16 cellular contexts compared by ENCODE assay signal in genomic region chr16:24820522-24820921, GRCh38. TPM values are rescaled to one million over a fixed set of nuclear protein-coding genes. Genes with fewer than 3 reads are reported as not detected.
DNase-seq lines count a peak whose midpoint lies in the region; TF ChIP-seq lines count a peak whose summit lies in the region.
"Had no signal": no experiment of that assay in that cellular context is flagged by ENCODE, and none has a peak within 500 bp of the region (broad histone marks: within the 10 kb centered on the region; RNA-seq: fewer than 3 reads in every experiment).

No MANE protein-coding gene starts in this region.

- no peaks in the 10 kb centered on the region for H3K27me3 Mint-ChIP-seq in T-helper 2 cell treated with Interferon-gamma antibody and Interleukin-4, amounts not matched to agents 5 μg/mL and 100 μg/mL, for 36 hours (ENCODE audit: low read depth)
- H3K27me3 Mint-ChIP-seq: activated CD4-positive, alpha-beta T cell treated with anti-CD3 and anti-CD28 coated beads, Interleukin-2, amount 10 ng/mL, durations not matched to agents 7 days and 5 days had no signal

- H3K27ac Mint-ChIP-seq in T-helper 2 cell treated with Interferon-gamma antibody and Interleukin-4, amounts not matched to agents 5 μg/mL and 100 μg/mL, for 36 hours, result no peak overlapping the region
- H3K27ac Mint-ChIP-seq: activated CD4-positive, alpha-beta T cell treated with anti-CD3 and anti-CD28 coated beads, Interleukin-2, amount 10 ng/mL, durations not matched to agents 7 days and 5 days had no signal

- intact Hi-C loops in dorsolateral prefrontal cortex (cut with DNase I) (loop anchor here in 1 of 2 donors (1.0 kb wide), 1 partner anchor 22 kb away; no protein-coding TSS in a partner anchor), testis (cut with DNase I; ENCODE audit: low total_unique reads) (no loop called here)

- no peaks in the 10 kb centered on the region for H3K4me1 ChIP-seq in mesodermal cell (ENCODE audit: control insufficient read depth, insufficient read depth, low read length, poor library complexity, severe bottlenecking)
- peaks cover 19% of the 10 kb centered on the region for H3K4me1 ChIP-seq in testis
- H3K4me1 ChIP-seq: HAP-1, SJSA1 had no signal

- no peak overlapping the region for H3K4me3 Mint-ChIP-seq in T-helper 2 cell treated with Interferon-gamma antibody and Interleukin-4, amounts not matched to agents 5 μg/mL and 100 μg/mL, for 36 hours
- H3K4me3 Mint-ChIP-seq: activated CD4-positive, alpha-beta T cell treated with anti-CD3 and anti-CD28 coated beads, Interleukin-2, amount 10 ng/mL, durations not matched to agents 7 days and 5 days had no signal

- H3K27me3 ChIP-seq in dorsolateral prefrontal cortex (no peaks in the 10 kb centered on the region), testis (no peaks in the 10 kb centered on the region)
- H3K27me3 ChIP-seq: SJSA1 had no signal

- TF ChIP-seq POLR2A in testis (IDR thresholded peaks at IDR 0.05), result no peak

- H3K27ac ChIP-seq in dorsolateral prefrontal cortex, result peak overlapping the region in 49 of 59 donors; percentile 1 to 74 (median 55)
- peak overlapping the region; percentile 29 for H3K27ac ChIP-seq in mesodermal cell (ENCODE audit: low read depth, low read length, severe bottlenecking)
- H3K27ac ChIP-seq in testis, result no peak overlapping the region
- H3K27ac ChIP-seq: SJSA1 had no signal

- peaks cover 46% of the 10 kb centered on the region for H3K36me3 Mint-ChIP-seq in T-helper 2 cell treated with Interferon-gamma antibody and Interleukin-4, amounts not matched to agents 5 μg/mL and 100 μg/mL, for 36 hours (ENCODE audit: low read depth)

- no peak for TF ChIP-seq CTCF in dorsolateral prefrontal cortex (IDR thresholded peaks at IDR 0.05 in 54 of 56, conservative IDR thresholded peaks at IDR 0.05 in 2 of 56; ENCODE audit: low read depth in 1 of 56, partially characterized antibody in 56 of 56)
- no peak for TF ChIP-seq CTCF in testis (IDR thresholded peaks at IDR 0.05)

- H3K4me1 Mint-ChIP-seq in T-helper 2 cell treated with Interferon-gamma antibody and Interleukin-4, amounts not matched to agents 5 μg/mL and 100 μg/mL, for 36 hours (ENCODE audit: low read depth), result no peaks in the 10 kb centered on the region
- H3K4me1 Mint-ChIP-seq: activated CD4-positive, alpha-beta T cell treated with anti-CD3 and anti-CD28 coated beads, Interleukin-2, amount 10 ng/mL, durations not matched to agents 7 days and 5 days had no signal

- peaks cover 92% of the 10 kb centered on the region for H3K36me3 ChIP-seq in mesodermal cell (ENCODE audit: control insufficient read depth, insufficient read depth, low read length)
- no peaks in the 10 kb centered on the region for H3K36me3 ChIP-seq in testis (ENCODE audit: low read depth, missing control alignments)

- H3K9me3 Mint-ChIP-seq in T-helper 2 cell treated with Interferon-gamma antibody and Interleukin-4, amounts not matched to agents 5 μg/mL and 100 μg/mL, for 36 hours, result no peaks in the 10 kb centered on the region
- H3K9me3 Mint-ChIP-seq: activated CD4-positive, alpha-beta T cell treated with anti-CD3 and anti-CD28 coated beads, Interleukin-2, amount 10 ng/mL, durations not matched to agents 7 days and 5 days had no signal

- peak; percentile 31 for DNase-seq in EL
- peak; percentile 21 for DNase-seq in KBM-7
- DNase-seq in dorsolateral prefrontal cortex, result no peak
- no peak for DNase-seq in SIG-M5 treated with dmso at 0.1 percent for 504 hours (lab: John Stamatoyannopoulos, UW; ENCODE audit: unreplicated experiment)
- DNase-seq in testis, result no peak
- DNase-seq in T-helper 2 cell treated with Interferon-gamma antibody and Interleukin-4, amounts not matched to agents 5 μg/mL and 100 μg/mL, for 36 hours (ENCODE audit: low spot score), result no peak
- DNase-seq: activated CD4-positive, alpha-beta T cell treated with anti-CD3 and anti-CD28 coated beads, Interleukin-2, amount 10 ng/mL, durations not matched to agents 7 days and 5 days; effector CD4-positive, alpha-beta T cell; islet precursor cell; midbrain; NCI-H2227 treated with DMSO at 0.1 percent for 48 hours; stimulated activated naive CD8-positive, alpha-beta T cell treated with anti-CD3 and anti-CD28 coated beads, Interleukin-15, Interleukin-2, amounts not matched to agents 100 U/mL and 50 U/mL, for 24 hours had no signal

- H3K4me3 ChIP-seq in dorsolateral prefrontal cortex (no peak overlapping the region), mesodermal cell (ENCODE audit: extremely low read depth, insufficient read depth, low read length, poor library complexity, severe bottlenecking) (no peak overlapping the region), testis (no peak overlapping the region)
- H3K4me3 ChIP-seq: HAP-1, SJSA1, smooth muscle cell had no signal

- H3K9me3 ChIP-seq in mesodermal cell (ENCODE audit: control insufficient read depth, low read length) (no peaks in the 10 kb centered on the region), testis (no peaks in the 10 kb centered on the region)
- H3K9me3 ChIP-seq: HAP-1, SJSA1 had no signal

- in situ Hi-C loops in KBM-7 (cut with MboI; ENCODE audit: low pct_unique_long_range_greater_than_20kb, low sequenced_read_pairs), result no loop called here

- 100% methylated on average over 1 of the region's 1 CpG for WGBS in mesodermal cell (ENCODE audit: insufficient coverage in 2 of 2), 2 experiments
- 80 to 83% methylated on average over 1 of the region's 1 CpG for WGBS in testis, 2 donors

RNA-seq across cellular contexts. Expression of gene SLC5A11, which starts 25.2 kb away (rescaled TPM):
- total RNA-seq in dorsolateral prefrontal cortex (100 to 1,000 TPM in 21 of 120 experiments, 10 to 100 TPM in 92, 1 to 10 TPM in 7; 2.6 to 281 (median 48.8) TPM), testis (1 to 10 TPM in 1 of 2 donors, under 1 TPM in 1; 0.39 to 1.3 TPM)
- polyA plus RNA-seq in mesodermal cell (2013, experiment 1 of 2), result not detected
- polyA plus RNA-seq in mesodermal cell (2013, experiment 2 of 2), result not detected
- polyA plus RNA-seq in testis (ENCODE audit: insufficient read depth, low read depth, low replicate concordance), result 0.78 TPM
- total RNA-seq: activated CD4-positive, alpha-beta T cell treated with anti-CD3 and anti-CD28 coated beads, Interleukin-2, amount 10 ng/mL, durations not matched to agents 7 days and 5 days; smooth muscle cell had no signal
- polyA plus RNA-seq: smooth muscle cell had no signal

Comparison
In these comparisons a context has a peak if more than half of its experiments do, and no peak if none do; other contexts are left out.
1. DNase-seq: peak in EL (single experiment) and KBM-7 (single experiment); none in dorsolateral prefrontal cortex (0 of 10), SIG-M5 treated with dmso at 0.1 percent for 504 hours (single experiment), testis (single experiment) and T-helper 2 cell treated with Interferon-gamma antibody and Interleukin-4, amounts not matched to agents 5 μg/mL and 100 μg/mL, for 36 hours (single experiment).
2. H3K27ac ChIP-seq: peak in dorsolateral prefrontal cortex (49 of 59) and mesodermal cell (single experiment); none in testis (0 of 2).